ENCODE assay signal across 13 cellular contexts in genomic region chr7:27242046-27242579, GRCh38. TPM values are rescaled to one million over a fixed set of nuclear protein-coding genes. Genes with fewer than 3 reads are reported as not detected.
DNase-seq lines count a peak whose midpoint lies in the region; FAIRE-seq and TF ChIP-seq lines count a peak whose summit lies in the region.
"Had no signal": no experiment of that assay in that cellular context is flagged by ENCODE, and none has a peak within 500 bp of the region (broad histone marks: within the 10 kb centered on the region; RNA-seq: fewer than 3 reads in every experiment).

No MANE protein-coding gene starts in this region.

- H3K4me1 ChIP-seq in SJSA1 (replicated peaks), result peaks cover 16% of the 10 kb centered on the region
- peaks cover 11 to 33% (median 21%) of the 10 kb centered on the region in 3 donors for H3K4me1 ChIP-seq in skeletal muscle tissue (ENCODE audit: control insufficient read depth in 3 of 3, insufficient read depth in 3 of 3, low read length in 3 of 3)
- H3K4me1 ChIP-seq in kidney (ENCODE audit: control insufficient read depth in 1 of 2, insufficient read depth in 1 of 2, low read depth in 1 of 2, low read length in 2 of 2), result peaks cover 0 to 9% of the 10 kb centered on the region in 2 donors
- H3K4me1 ChIP-seq: foreskin keratinocyte had no signal

- H3K36me3 Mint-ChIP-seq in activated CD4-positive, alpha-beta T cell treated with anti-CD3 and anti-CD28 coated beads, Interleukin-2, amount 10 ng/mL, durations not matched to agents 24 days and 14 days (ENCODE audit: low read depth), result peaks cover 4% of the 10 kb centered on the region

- no peak for TF ChIP-seq CTCF in kidney (IDR thresholded peaks at IDR 0.05; ENCODE audit: borderline replicate concordance, extremely low read depth, insufficient read depth)

- H3K4me1 Mint-ChIP-seq in activated CD4-positive, alpha-beta T cell treated with anti-CD3 and anti-CD28 coated beads, Interleukin-2, amount 10 ng/mL, durations not matched to agents 24 days and 14 days, result no peaks in the 10 kb centered on the region

- intact Hi-C loops in activated CD4-positive, alpha-beta T cell treated with anti-CD3 and anti-CD28 coated beads, Interleukin-2, amount 10 ng/mL, durations not matched to agents 24 days and 14 days (cut with micrococcal nuclease), result loop anchor here (2.0 to 5.0 kb wide), 5 partner anchors 45 to 1715 kb away; partner anchors contain the start of genes HOXA1, HOXA7 and TRIL
- intact Hi-C loops in head of caudate nucleus (cut with DNase I), result no loop called here
- intact Hi-C loops in kidney (cut with DNase I), result no loop called here

- H3K36me3 ChIP-seq in SJSA1 (no peaks in the 10 kb centered on the region), skeletal muscle tissue (ENCODE audit: control insufficient read depth in 3 of 3, insufficient read depth in 3 of 3, low read length in 3 of 3) (no peaks in the 10 kb centered on the region), kidney (ENCODE audit: control insufficient read depth in 1 of 2, insufficient read depth in 2 of 2, low read length in 2 of 2) (no peaks in the 10 kb centered on the region)

- H3K27me3 ChIP-seq in SJSA1 (replicated peaks) (peaks cover 56% of the 10 kb centered on the region), skeletal muscle tissue (ENCODE audit: control insufficient read depth in 3 of 3, insufficient read depth in 3 of 3, low read length in 3 of 3) (peaks cover 92 to 95% (median 93%) of the 10 kb centered on the region in 3 donors)

- H3K27ac ChIP-seq in SJSA1 (no peak overlapping the region), skeletal muscle tissue (ENCODE audit: low read depth, low read length) (no peak overlapping the region), kidney (ENCODE audit: low read depth in 2 of 2, low read length in 2 of 2) (no peak overlapping the region)
- H3K27ac ChIP-seq: foreskin keratinocyte had no signal

- no peak for FAIRE-seq in kidney (lab: Jason Lieb, UNC)
- FAIRE-seq: H54 had no signal

- no peak overlapping the region for H3K4me3 Mint-ChIP-seq in activated CD4-positive, alpha-beta T cell treated with anti-CD3 and anti-CD28 coated beads, Interleukin-2, amount 10 ng/mL, durations not matched to agents 24 days and 14 days

- peak overlapping the region; percentile 16 for H3K27ac Mint-ChIP-seq in activated CD4-positive, alpha-beta T cell treated with anti-CD3 and anti-CD28 coated beads, Interleukin-2, amount 10 ng/mL, durations not matched to agents 24 days and 14 days

- H3K4me3 ChIP-seq in SJSA1, result peak overlapping the region; percentile 24; the same call in 1 of the 2 replicates
- H3K4me3 ChIP-seq in iPS-18c (ENCODE audit: insufficient read depth, low read depth, low read length), result 0 out of 2 replicates have a peak overlapping the region, but pooled peaks have one; percentile 34
- peak overlapping the region in 2 of 3 donors; percentile 54 to 59 for H3K4me3 ChIP-seq in skeletal muscle tissue (ENCODE audit: low read length in 3 of 3)
- H3K4me3 ChIP-seq in kidney (ENCODE audit: low read length in 2 of 2), result no peak overlapping the region

- H3K9me3 ChIP-seq in SJSA1 (replicated peaks) (no peaks in the 10 kb centered on the region), iPS-18c (ENCODE audit: control insufficient read depth, insufficient read depth, low read length) (peaks cover 7% of the 10 kb centered on the region), skeletal muscle tissue (ENCODE audit: control insufficient read depth in 3 of 3, low read length in 3 of 3) (no peaks in the 10 kb centered on the region), kidney (ENCODE audit: control insufficient read depth in 1 of 2, low read length in 2 of 2) (no peaks in the 10 kb centered on the region)

- DNase-seq in activated CD4-positive, alpha-beta T cell treated with anti-CD3 and anti-CD28 coated beads, Interleukin-2, amount 10 ng/mL, durations not matched to agents 24 days and 14 days, result no peak
- DNase-seq in activated CD4-positive, alpha-beta T cell treated with anti-CD3 and anti-CD28 coated beads, Interleukin-2, amount 50 U/mL, for 48 hours, result no peak
- no peak for DNase-seq in SJSA1 (ENCODE audit: low read depth in 1 of 2, low spot score in 2 of 2)
- DNase-seq in head of caudate nucleus, result no peak
- no peak for DNase-seq in NCI-H187 treated with DMSO at 0.1 percent for 48 hours (lab: John Stamatoyannopoulos, UW)
- no peak for DNase-seq in kidney
- DNase-seq: foreskin keratinocyte, mammary epithelial cell, NCI-H774 had no signal

- peaks cover 83% of the 10 kb centered on the region for H3K27me3 Mint-ChIP-seq in activated CD4-positive, alpha-beta T cell treated with anti-CD3 and anti-CD28 coated beads, Interleukin-2, amount 10 ng/mL, durations not matched to agents 24 days and 14 days

- no peak overlapping the region for H3K9ac ChIP-seq in skeletal muscle tissue (ENCODE audit: low read depth in 1 of 3, low read length in 3 of 3)
- H3K9ac ChIP-seq in kidney (ENCODE audit: low read length in 2 of 2), result no peak overlapping the region

- peaks cover 5% of the 10 kb centered on the region for H3K9me3 Mint-ChIP-seq in activated CD4-positive, alpha-beta T cell treated with anti-CD3 and anti-CD28 coated beads, Interleukin-2, amount 10 ng/mL, durations not matched to agents 24 days and 14 days

RNA-seq across cellular contexts. Expression of gene EVX1, which starts 0.5 kb away (rescaled TPM):
- total RNA-seq in activated CD4-positive, alpha-beta T cell treated with anti-CD3 and anti-CD28 coated beads, Interleukin-2, amount 10 ng/mL, durations not matched to agents 24 days and 14 days, result not detected in 2 replicates
- not detected in 2 replicates for total RNA-seq in SJSA1 (2014; rRNA removed; shearing (Covaris generic))
- not detected for total RNA-seq in skeletal muscle tissue
- not detected for total RNA-seq in kidney
- polyA plus RNA-seq in kidney (ENCODE audit: insufficient read depth, low read depth, low replicate concordance), result 0.62 TPM
- total RNA-seq: foreskin keratinocyte, mammary epithelial cell, temporal lobe had no signal
- polyA plus RNA-seq: foreskin keratinocyte, mammary epithelial cell had no signal

RNA-seq across cellular contexts. Expression of gene HOXA13, which starts 42.2 kb away (rescaled TPM):
- total RNA-seq in activated CD4-positive, alpha-beta T cell treated with anti-CD3 and anti-CD28 coated beads, Interleukin-2, amount 10 ng/mL, durations not matched to agents 24 days and 14 days, result not detected in 2 replicates
- 1.7 and 2.5 TPM in 2 replicates for total RNA-seq in SJSA1 (2014; rRNA removed; shearing (Covaris generic))
- total RNA-seq in skeletal muscle tissue, result 0.52 TPM
- 0.44 TPM for total RNA-seq in kidney
- polyA plus RNA-seq in kidney (ENCODE audit: insufficient read depth, low read depth, low replicate concordance), result 0.17 TPM
- total RNA-seq: foreskin keratinocyte, mammary epithelial cell, temporal lobe had no signal
- polyA plus RNA-seq: foreskin keratinocyte, mammary epithelial cell had no signal

RNA-seq across cellular contexts. Expression of gene HOXA11, which starts 57.1 kb away (rescaled TPM):
- not detected in 2 replicates for total RNA-seq in activated CD4-positive, alpha-beta T cell treated with anti-CD3 and anti-CD28 coated beads, Interleukin-2, amount 10 ng/mL, durations not matched to agents 24 days and 14 days
- 4.4 and 5.9 TPM in 2 replicates for total RNA-seq in SJSA1 (2014; rRNA removed; shearing (Covaris generic))
- 2.1 TPM for total RNA-seq in skeletal muscle tissue
- 5.2 TPM for total RNA-seq in kidney
- polyA plus RNA-seq in kidney (ENCODE audit: insufficient read depth, low read depth, low replicate concordance), result 5.5 TPM
- total RNA-seq: temporal lobe had no signal

Comparison
In these comparisons a context has a peak if more than half of its experiments do, and no peak if none do; other contexts are left out.
1. H3K4me3 ChIP-seq: peak in SJSA1 (single experiment), iPS-18c (single experiment) and skeletal muscle tissue (2 of 3); none in kidney (0 of 2).